8 cellular contexts compared by ENCODE assay signal in the genomic region with DNA sequence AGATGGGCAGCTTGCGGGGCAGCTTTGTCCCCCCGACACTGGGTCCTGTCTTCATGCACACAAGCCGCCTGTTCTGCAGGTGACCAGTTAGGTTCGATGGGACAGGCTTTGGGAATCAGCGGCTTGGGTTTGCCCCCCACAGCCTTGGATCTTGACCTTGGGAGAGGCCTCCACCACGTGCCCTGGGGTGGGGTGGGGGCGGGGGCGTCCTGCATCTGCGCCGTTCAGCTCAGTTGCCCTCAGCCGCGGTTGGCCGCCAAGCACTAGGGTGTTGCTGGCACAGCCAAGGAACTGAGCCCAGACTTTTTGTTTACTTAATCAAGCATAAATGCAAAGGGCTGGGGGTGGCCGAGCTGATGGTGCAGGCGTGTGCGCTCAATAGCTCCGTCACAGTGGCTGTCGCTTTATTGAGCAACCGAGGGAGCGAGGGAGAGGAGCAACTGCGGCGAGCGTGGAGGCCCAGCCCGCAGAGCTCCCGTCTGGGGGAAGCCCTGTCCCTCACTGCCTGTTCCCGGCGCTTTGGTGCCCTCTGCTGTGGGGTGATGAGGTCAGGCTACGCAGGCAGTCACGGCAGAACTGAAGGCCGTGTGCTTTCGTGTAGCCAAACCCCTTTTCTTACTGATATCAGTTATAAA. TPM values are rescaled to one million over a fixed set of nuclear protein-coding genes. Genes with fewer than 3 reads are reported as not detected.
DNase-seq lines count a peak whose midpoint lies in the region; ATAC-seq and TF ChIP-seq lines count a peak whose summit lies in the region.

No MANE protein-coding gene starts in this region.

- H2AFZ ChIP-seq in fibroblast of lung (ENCODE audit: low read length): no peak overlapping the region

- peaks cover 10% of the 10 kb centered on the region for H3K4me1 Mint-ChIP-seq in activated T-cell treated with anti-CD3 and anti-CD28 coated beads, Interleukin-2, amount 50 U/mL, for 72 hours (ENCODE audit: low read depth)
- peaks cover 12% of the 10 kb centered on the region for H3K4me1 Mint-ChIP-seq in neural crest cell

- H3K27me3 ChIP-seq in fibroblast of lung (ENCODE audit: control insufficient read depth, insufficient read depth, low read length): peaks cover 6% of the 10 kb centered on the region
- H3K27me3 ChIP-seq in stomach: peaks cover 0 to 38% (median 8%) of the 10 kb centered on the region in 3 donors

- no peaks in the 10 kb centered on the region for H4K20me1 ChIP-seq in fibroblast of lung (ENCODE audit: control insufficient read depth, extremely low read depth, insufficient read depth, low read length)

- TF ChIP-seq POLR2A in stomach (IDR thresholded peaks at IDR 0.05): no peak

- peaks cover 0 to 4% of the 10 kb centered on the region in 2 donors for H3K9me3 Mint-ChIP-seq in activated T-cell treated with anti-CD3 and anti-CD28 coated beads, Interleukin-2, amount 50 U/mL, for 72 hours
- H3K9me3 Mint-ChIP-seq in neural crest cell: peaks cover under 1% of the 10 kb centered on the region

- 3 to 10% (median 7%) methylated on average over 27 to 31 of the region's 31 CpGs for WGBS in stomach, 5 donors

- H3K36me3 ChIP-seq in fibroblast of lung (ENCODE audit: control insufficient read depth, insufficient read depth, low read length): no peaks in the 10 kb centered on the region
- no peaks in the 10 kb centered on the region for H3K36me3 ChIP-seq in stomach

- H3K27me3 Mint-ChIP-seq in activated T-cell treated with anti-CD3 and anti-CD28 coated beads, Interleukin-2, amount 50 U/mL, for 72 hours (ENCODE audit: low read depth): peaks cover 2% of the 10 kb centered on the region
- H3K27me3 Mint-ChIP-seq in neural crest cell (ENCODE audit: low read depth): peaks cover 31% of the 10 kb centered on the region

- peak overlapping the region; percentile 58 to 83 for H3K4me3 Mint-ChIP-seq in activated T-cell treated with anti-CD3 and anti-CD28 coated beads, Interleukin-2, amount 50 U/mL, for 72 hours
- no peak overlapping the region for H3K4me3 Mint-ChIP-seq in neural crest cell

- TF ChIP-seq EP300 in stomach (IDR thresholded peaks at IDR 0.05): no peak

- peak; percentile 90 to 91 for ATAC-seq in activated T-cell treated with anti-CD3 and anti-CD28 coated beads, Interleukin-2, amount 50 U/mL, for 72 hours (replicated peaks in 1 of 2)

- H3K4me2 ChIP-seq in fibroblast of lung (ENCODE audit: extremely low read depth, insufficient read depth, low read length): peak overlapping the region; percentile 71

- no peaks in the 10 kb centered on the region for H3K79me2 ChIP-seq in fibroblast of lung (ENCODE audit: control insufficient read depth, insufficient read depth, low read length)

- H3K9ac ChIP-seq in fibroblast of lung (ENCODE audit: insufficient read depth, low read length): no peak overlapping the region

- intact Hi-C loops in stomach (cut with DNase I; ENCODE audit: low total_unique reads): loop anchor here (10.0 kb wide), 1 partner anchor 221 kb away; no protein-coding TSS in a partner anchor

- H3K4me3 ChIP-seq in fibroblast of lung (replicated peaks in 1 of 4; ENCODE audit: control extremely low read depth in 1 of 4, insufficient read depth in 1 of 4, low read depth in 3 of 4, low read length in 4 of 4) (peak overlapping the region in 2 of 4 experiments; percentile 9 to 17), stomach (peak overlapping the region; percentile 5 to 39 (median 20))

- peak; percentile 74 for DNase-seq in DMS153 treated with DMSO at 0.1 percent for 48 hours (lab: John Stamatoyannopoulos, UW; ENCODE audit: unreplicated experiment)
- DNase-seq in KG1 (lab: John Stamatoyannopoulos, UW): peak; percentile 77
- DNase-seq in RPMI7951 (ENCODE audit: low read depth): peak; percentile 83
- peak; percentile 83 to 89 for DNase-seq in activated T-cell treated with anti-CD3 and anti-CD28 coated beads, Interleukin-2, amount 50 U/mL, for 72 hours
- peak; percentile 61 to 83 for DNase-seq in fibroblast of lung (ENCODE audit: low read depth in 2 of 2)
- DNase-seq in neural crest cell (ENCODE audit: low read depth, low spot score): peak; percentile 77
- DNase-seq in stomach: peak; percentile 80
- DNase-seq in mesenteric fat pad (ENCODE audit: low spot score): no peak

- H3K27ac Mint-ChIP-seq in activated T-cell treated with anti-CD3 and anti-CD28 coated beads, Interleukin-2, amount 50 U/mL, for 72 hours: no peak overlapping the region
- no peak overlapping the region for H3K27ac Mint-ChIP-seq in neural crest cell (ENCODE audit: unreplicated experiment)

- H3K4me1 ChIP-seq in fibroblast of lung (ENCODE audit: control insufficient read depth, extremely low read depth, insufficient read depth, low read length) (no peaks in the 10 kb centered on the region), stomach (peaks cover 12 to 18% (median 17%) of the 10 kb centered on the region in 4 donors)

- H3K36me3 Mint-ChIP-seq in activated T-cell treated with anti-CD3 and anti-CD28 coated beads, Interleukin-2, amount 50 U/mL, for 72 hours (ENCODE audit: insufficient read depth in 2 of 2): peaks cover 0 to 3% of the 10 kb centered on the region in 2 donors
- no peaks in the 10 kb centered on the region for H3K36me3 Mint-ChIP-seq in neural crest cell (ENCODE audit: low read depth)

- TF ChIP-seq CTCF in fibroblast of lung (conservative IDR thresholded peaks at IDR 0.05 in 1 of 2, IDR thresholded peaks at IDR 0.05 in 1 of 2; ENCODE audit: low read depth in 1 of 2, low read length in 2 of 2): peak; percentile 68 to 73
- TF ChIP-seq CTCF in neural crest cell (conservative IDR thresholded peaks at IDR 0.05): peak; percentile 71
- TF ChIP-seq CTCF in stomach (IDR thresholded peaks at IDR 0.05): peak in 4 of 7 experiments; percentile 11 to 53 (median 44)

- no peak overlapping the region for H3K27ac ChIP-seq in fibroblast of lung (ENCODE audit: insufficient read depth, low read length)
- H3K27ac ChIP-seq in stomach: no peak overlapping the region

- H3K9me3 ChIP-seq in fibroblast of lung (ENCODE audit: control insufficient read depth, insufficient read depth, low read depth, low read length) (no peaks in the 10 kb centered on the region), stomach (peaks cover 0 to 4% (median 3%) of the 10 kb centered on the region in 4 donors)

RNA-seq across cellular contexts. Expression of gene JPH3, which starts 33.9 kb away (rescaled TPM):
- not detected in 2 replicates for total RNA-seq in RPMI7951 (2014; rRNA removed; shearing (Covaris generic))
- under 1 TPM; 0.60 to 0.74 TPM for total RNA-seq in activated T-cell treated with anti-CD3 and anti-CD28 coated beads, Interleukin-2, amount 50 U/mL, for 72 hours
- total RNA-seq in fibroblast of lung (not detected in 2 replicates), neural crest cell (9.1 and 9.5 TPM in 2 replicates), stomach (1 to 10 TPM in 1 of 5 donors, under 1 TPM in 2, not detected in 2; 0.58 to 1.3 (median 0.73) TPM), mesenteric fat pad (0.16 TPM)
- polyA plus RNA-seq in fibroblast of lung (0.01 TPM in 1 of 2 replicates, not detected in the other), stomach (1 to 10 TPM in 1 of 3 donors, under 1 TPM in 2; 0.31 to 1.3 (median 0.46) TPM)
- polyA plus RNA-seq in fibroblast of lung (2012): not detected in 2 replicates
- 0.12 TPM in 1 of 2 replicates, not detected in the other for polyA minus RNA-seq in fibroblast of lung (ENCODE audit: low replicate concordance)
